ENCODE assay signal across 10 cellular contexts in the genomic region with DNA sequence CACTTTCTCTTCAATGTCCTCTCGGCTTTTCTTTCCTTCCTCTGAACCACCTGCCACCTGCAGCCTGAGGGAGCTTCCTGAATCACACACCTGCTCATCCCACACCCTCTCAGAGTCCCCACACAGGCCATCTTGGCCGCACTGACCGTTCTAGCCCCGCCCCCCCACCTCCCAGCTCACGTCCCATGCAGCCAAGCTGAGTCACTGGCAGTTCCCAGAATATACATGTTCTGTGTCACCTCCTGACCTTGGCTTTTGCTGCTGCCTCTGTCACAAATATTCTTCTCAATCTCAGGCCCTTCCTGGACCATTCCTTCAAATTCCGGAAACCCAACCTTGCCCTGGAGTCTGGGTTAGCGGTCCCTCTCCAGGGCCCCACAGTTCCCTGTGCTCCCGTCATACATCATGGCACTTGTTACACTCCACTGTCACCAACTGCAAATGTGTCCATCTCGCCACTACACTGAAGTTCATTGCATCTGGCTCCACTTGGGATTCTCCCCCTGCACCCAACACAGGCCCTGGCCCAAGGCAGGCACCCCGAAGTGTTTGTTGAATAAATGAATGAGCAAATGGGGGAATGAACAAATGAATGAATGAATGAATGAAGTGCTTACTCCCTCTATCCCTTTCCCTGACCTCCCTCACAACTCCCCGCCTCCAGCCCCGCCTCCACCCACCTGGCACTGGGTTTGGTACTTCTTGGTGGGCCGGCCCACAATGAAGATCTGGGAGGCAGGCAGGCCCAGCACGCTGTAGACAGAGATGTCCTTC. TPM values are rescaled to one million over a fixed set of nuclear protein-coding genes. Genes with fewer than 3 reads are reported as not detected.
DNase-seq lines count a peak whose midpoint lies in the region; ATAC-seq, FAIRE-seq and TF ChIP-seq lines count a peak whose summit lies in the region.
"Had no signal": no experiment of that assay in that cellular context is flagged by ENCODE, and none has a peak within 500 bp of the region (broad histone marks: within the 10 kb centered on the region; RNA-seq: fewer than 3 reads in every experiment).

No MANE protein-coding gene starts in this region.

- H3K36me3 ChIP-seq in left ventricle myocardium inferior (no peaks in the 10 kb centered on the region), stomach (peaks cover 0 to 11% (median 4%) of the 10 kb centered on the region in 4 donors)

- no peaks in the 10 kb centered on the region for H3K36me3 Mint-ChIP-seq in T-cell

- H3K27ac ChIP-seq in left ventricle myocardium inferior (replicated peaks) = no peak overlapping the region
- H3K27ac ChIP-seq in stomach = peak overlapping the region; percentile 6 to 80 (median 56)

- H3K9me3 ChIP-seq in left ventricle myocardium inferior (replicated peaks) (no peaks in the 10 kb centered on the region), stomach (no peaks in the 10 kb centered on the region)

- H3K4me1 Mint-ChIP-seq in T-cell = peaks cover 11 to 27% (median 26%) of the 10 kb centered on the region in 3 donors

- DNase-seq in NCI-H2029 (lab: John Stamatoyannopoulos, UW) (peak; percentile 23), NCI-H2029 treated with DMSO at 0.1 percent for 48 hours (lab: John Stamatoyannopoulos, UW) (no peak), T-cell (no peak), left ventricle myocardium inferior (peak; percentile 29), stomach (peak; percentile 50), D721Med (ENCODE audit: insufficient read length, low spot score) (no peak), NCI-H1436 treated with DMSO at 0.1 percent for 48 hours (lab: John Stamatoyannopoulos, UW) (no peak)

- no peaks in the 10 kb centered on the region for H3K27me3 Mint-ChIP-seq in T-cell

- H3K4me3 ChIP-seq in left ventricle myocardium inferior = no peak overlapping the region
- H3K4me3 ChIP-seq in stomach = no peak overlapping the region
- H3K4me3 ChIP-seq: smooth muscle cell had no signal

- CTCF ChIA-PET in T-cell (lab: Charles Lee) = no interaction called here

- intact Hi-C loops in left ventricle myocardium inferior (cut with micrococcal nuclease) (no loop called here), stomach (cut with DNase I; ENCODE audit: low total_unique reads) (no loop called here)

- TF ChIP-seq POLR2A in stomach (IDR thresholded peaks at IDR 0.05) = no peak

- peak overlapping the region in 2 of 3 donors; percentile 18 to 45 for H3K4me3 Mint-ChIP-seq in T-cell

- H3K4me1 ChIP-seq in left ventricle myocardium inferior (peaks cover 15% of the 10 kb centered on the region), stomach (peaks cover 17 to 36% (median 25%) of the 10 kb centered on the region in 4 donors)

- ATAC-seq in T-cell (replicated peaks in 1 of 4) (no peak), HG02938 (IDR thresholded peaks at IDR 0.05; ENCODE audit: unreplicated experiment) (no peak)

- TF ChIP-seq CTCF in left ventricle myocardium inferior (IDR thresholded peaks at IDR 0.05; ENCODE audit: borderline replicate concordance) (no peak), stomach (IDR thresholded peaks at IDR 0.05) (no peak), D721Med (IDR thresholded peaks at IDR 0.05; ENCODE audit: insufficient read depth, missing control alignments) (no peak)

- peaks cover 43% of the 10 kb centered on the region for H3K27me3 ChIP-seq in left ventricle myocardium inferior (ENCODE audit: low read depth)
- H3K27me3 ChIP-seq in stomach = peaks cover 0 to 24% (median 10%) of the 10 kb centered on the region in 3 donors

- H3K27ac Mint-ChIP-seq in T-cell = peak overlapping the region; percentile 64 to 80

- POLR2A ChIA-PET in T-cell (lab: Charles Lee) = no interaction called here

- TF ChIP-seq EP300 in stomach (IDR thresholded peaks at IDR 0.05) = no peak

- WGBS in stomach, 5 donors = 74 to 78% (median 76%) methylated on average over 14 of the region's 14 CpGs

- H3K9me3 Mint-ChIP-seq in T-cell = no peaks in the 10 kb centered on the region

- no peak for FAIRE-seq in D721Med (lab: Jason Lieb, UNC)

RNA-seq across cellular contexts. Expression of gene PIMREG, which starts 12.8 kb away (rescaled TPM):
- total RNA-seq in T-cell = under 1 TPM in 3 of 5 donors, not detected in 2; 0.23 to 0.79 (median 0.43) TPM
- total RNA-seq in left ventricle myocardium inferior = 0.19 TPM
- total RNA-seq in stomach = 1 to 10 TPM in 3 of 5 donors, under 1 TPM in 2; 0.87 to 8.5 (median 1.8) TPM
- polyA plus RNA-seq in stomach = 1 to 10 TPM in 2 of 3 donors, under 1 TPM in 1; 0.76 to 3.1 (median 2.1) TPM

RNA-seq across cellular contexts. Expression of gene AIPL1, which starts 22.2 kb away (rescaled TPM):
- not detected for total RNA-seq in T-cell
- total RNA-seq in left ventricle myocardium inferior = not detected
- not detected for total RNA-seq in stomach
- not detected for polyA plus RNA-seq in stomach
- total RNA-seq: glomerular endothelial cell, smooth muscle cell had no signal
- polyA plus RNA-seq: smooth muscle cell had no signal

Comparison
In these comparisons a context has a peak if more than half of its experiments do, and no peak if none do; other contexts are left out.
1. DNase-seq: peak in NCI-H2029 (single experiment), left ventricle myocardium inferior (single experiment) and stomach (single experiment); none in NCI-H2029 treated with DMSO at 0.1 percent for 48 hours (single experiment), T-cell (0 of 34), D721Med (single experiment) and NCI-H1436 treated with DMSO at 0.1 percent for 48 hours (single experiment).